In genomic region chr11:62088331-62088933, GRCh38 we compare ENCODE assay signal across 16 cellular contexts.
"Had no signal": no experiment of that assay in that cellular context is flagged by ENCODE, and none has a peak within 500 bp of the region (broad histone marks: within the 10 kb centered on the region; RNA-seq: fewer than 3 reads in every experiment).

No MANE protein-coding gene starts in this region.

- H3K36me3 ChIP-seq: brain microvascular endothelial cell, heart left ventricle, left lung had no signal

- DNase-seq: activated CD4-positive, alpha-beta T cell treated with anti-CD3 and anti-CD28 coated beads, Interleukin-2, amount 50 U/mL, for 1 hour; activated effector memory CD4-positive, alpha-beta T cell treated with Interleukin-2 at 50 U/mL for 16 hours; activated T-cell treated with anti-CD3 and anti-CD28 coated beads, Interleukin-2, amount 50 U/mL, for 24 hours; amniotic stem cell; brain microvascular endothelial cell; cerebellar nuclear complex; dorsolateral prefrontal cortex; foreskin melanocyte; heart left ventricle; left lung; psoas muscle; stimulated activated naive CD4-positive, alpha-beta T cell treated with Interleukin-2 at 50 U/mL for 16 hours; trophoblast cell had no signal

- H3K27ac Mint-ChIP-seq: activated naive CD4-positive, alpha-beta T cell treated with anti-CD3 and anti-CD28 coated beads, Interleukin-2, amount 50 U/mL, for 24 hours; activated T-cell treated with anti-CD3 and anti-CD28 coated beads, Interleukin-2, amount 50 U/mL, for 24 hours; memory B cell; nephron had no signal

- H3K4me3 Mint-ChIP-seq: activated naive CD4-positive, alpha-beta T cell treated with anti-CD3 and anti-CD28 coated beads, Interleukin-2, amount 50 U/mL, for 24 hours; activated T-cell treated with anti-CD3 and anti-CD28 coated beads, Interleukin-2, amount 50 U/mL, for 24 hours; memory B cell; nephron had no signal

- H3K4me1 Mint-ChIP-seq: activated naive CD4-positive, alpha-beta T cell treated with anti-CD3 and anti-CD28 coated beads, Interleukin-2, amount 50 U/mL, for 24 hours; memory B cell; nephron had no signal

- H3K9me3 Mint-ChIP-seq: memory B cell had no signal

- H3K27me3 ChIP-seq: brain microvascular endothelial cell, dorsolateral prefrontal cortex, heart left ventricle, left lung had no signal

- H3K27ac ChIP-seq: brain microvascular endothelial cell, dorsolateral prefrontal cortex, heart left ventricle, left lung, psoas muscle had no signal

- H3K4me3 ChIP-seq: dorsolateral prefrontal cortex, heart left ventricle, left lung, psoas muscle had no signal

- H3K36me3 Mint-ChIP-seq: memory B cell had no signal

- H3K4me1 ChIP-seq: heart left ventricle, left lung, psoas muscle had no signal

- H3K9me3 ChIP-seq: psoas muscle had no signal
